In genomic region chr5:142645456-142645855, GRCh38 we compare ENCODE assay signal across 19 cellular contexts. TPM values are rescaled to one million over a fixed set of nuclear protein-coding genes. Genes with fewer than 3 reads are reported as not detected.
DNase-seq lines count a peak whose midpoint lies in the region; ATAC-seq, FAIRE-seq and TF ChIP-seq lines count a peak whose summit lies in the region.
"Had no signal": no experiment of that assay in that cellular context is flagged by ENCODE, and none has a peak within 500 bp of the region (broad histone marks: within the 10 kb centered on the region; RNA-seq: fewer than 3 reads in every experiment).

No MANE protein-coding gene starts in this region.

- dilution Hi-C loops in keratinocyte (cut with MboI; ENCODE audit: extremely low pct_ligation_motif_present, low sequenced_read_pairs): no loop called here

- H3K36me3 Mint-ChIP-seq in astrocyte (ENCODE audit: low read depth, unreplicated experiment): no peaks in the 10 kb centered on the region
- no peaks in the 10 kb centered on the region for H3K36me3 Mint-ChIP-seq in activated CD8-positive, alpha-beta T cell treated with anti-CD3 and anti-CD28 coated beads for 36 hours (ENCODE audit: low read depth)

- peaks cover 37% of the 10 kb centered on the region for H3K4me1 Mint-ChIP-seq in astrocyte (ENCODE audit: low read depth, unreplicated experiment)
- no peaks in the 10 kb centered on the region for H3K4me1 Mint-ChIP-seq in activated CD8-positive, alpha-beta T cell treated with anti-CD3 and anti-CD28 coated beads for 36 hours (ENCODE audit: low read depth)

- no peak for ATAC-seq in activated CD8-positive, alpha-beta T cell treated with anti-CD3 and anti-CD28 coated beads for 36 hours

- H3K4me3 ChIP-seq in HFF-Myc (replicated peaks; ENCODE audit: low read depth, low read length) (0 out of 2 replicates have a peak overlapping the region, but pooled peaks have one; percentile 4), astrocyte (ENCODE audit: insufficient read depth, low read depth, low read length) (no peak overlapping the region), keratinocyte (ENCODE audit: control insufficient read depth in 2 of 3, extremely low read depth in 1 of 3, insufficient read depth in 2 of 3, low read depth in 1 of 3, low read length in 3 of 3) (no peak overlapping the region), subcutaneous abdominal adipose tissue (ENCODE audit: low read depth in 1 of 5, low read length in 5 of 5) (no peak overlapping the region), hepatocyte (no peak overlapping the region)
- H3K4me3 ChIP-seq: right lobe of liver had no signal

- no peak for TF ChIP-seq CTCF in HFF-Myc (IDR thresholded peaks at IDR 0.05; ENCODE audit: low read depth, low read length, missing control alignments)
- TF ChIP-seq CTCF in astrocyte (IDR thresholded peaks at IDR 0.05; ENCODE audit: insufficient read depth, low read depth, low read length): no peak
- no peak for TF ChIP-seq CTCF in keratinocyte (optimal IDR thresholded peaks at IDR 0.05 in 1 of 3, IDR thresholded peaks at IDR 0.05 in 1 of 3, conservative IDR thresholded peaks at IDR 0.05 in 1 of 3; ENCODE audit: extremely low read depth in 1 of 3, insufficient read depth in 2 of 3, low read length in 3 of 3)
- no peak for TF ChIP-seq CTCF in hepatocyte (IDR thresholded peaks at IDR 0.05; ENCODE audit: poor library complexity)
- TF ChIP-seq CTCF in activated CD8-positive, alpha-beta T cell treated with anti-CD3 and anti-CD28 coated beads for 36 hours (IDR thresholded peaks at IDR 0.05): no peak

- DNase-seq in HFF-Myc (ENCODE audit: extremely low read depth, low read depth): no peak
- DNase-seq in astrocyte (ENCODE audit: low read depth): no peak
- no peak for DNase-seq in keratinocyte (ENCODE audit: low read depth, low spot score)
- DNase-seq in hepatocyte (ENCODE audit: low spot score): no peak
- no peak for DNase-seq in cerebellar nuclear complex (lab: John Stamatoyannopoulos, UW)
- no peak for DNase-seq in activated CD8-positive, alpha-beta T cell treated with anti-CD3 and anti-CD28 coated beads for 36 hours
- DNase-seq: activated CD4-positive, alpha-beta T cell treated with anti-CD3 and anti-CD28 coated beads for 4 hours; activated CD8-positive, alpha-beta memory T cell treated with anti-CD3 and anti-CD28 coated beads, Interleukin-2, amount 50 U/mL, for 4 hours; activated gamma-delta T cell treated with Interleukin-2 at 50 U/mL for 16 hours; Karpas-422; NCI-H1105; NCI-H2107; NCI-H524 treated with DMSO at 0.1 percent for 48 hours; right lobe of liver; stimulated activated CD4-positive, alpha-beta T cell treated with anti-CD3 and anti-CD28 coated beads, Interleukin-1b, Interleukin-23, amount 100 ng/mL, for 48 hours had no signal

- FAIRE-seq in astrocyte (lab: Jason Lieb, UNC) (peak; percentile 50), keratinocyte (lab: Jason Lieb, UNC) (no peak)
- FAIRE-seq: urothelium cell line had no signal

- no peaks in the 10 kb centered on the region for H3K27me3 ChIP-seq in astrocyte (ENCODE audit: insufficient read depth, low read length)
- no peaks in the 10 kb centered on the region for H3K27me3 ChIP-seq in keratinocyte (ENCODE audit: control insufficient read depth, extremely low read depth, insufficient read depth, low read length)
- no peaks in the 10 kb centered on the region for H3K27me3 ChIP-seq in subcutaneous abdominal adipose tissue (ENCODE audit: control insufficient read depth in 5 of 5, insufficient read depth in 4 of 5, low read length in 5 of 5)
- H3K27me3 ChIP-seq in hepatocyte: no peaks in the 10 kb centered on the region
- H3K27me3 ChIP-seq: right lobe of liver had no signal

- H3K27ac Mint-ChIP-seq in astrocyte (ENCODE audit: unreplicated experiment): peak overlapping the region; percentile 95
- no peak overlapping the region for H3K27ac Mint-ChIP-seq in activated CD8-positive, alpha-beta T cell treated with anti-CD3 and anti-CD28 coated beads for 36 hours
- H3K27ac Mint-ChIP-seq: stimulated activated naive CD8-positive, alpha-beta T cell treated with anti-CD3 and anti-CD28 coated beads, Interleukin-15, Interleukin-2, amounts not matched to agents 100 ng/mL and 50 ng/mL, for 24 hours had no signal

- no peaks in the 10 kb centered on the region for H3K9me3 Mint-ChIP-seq in astrocyte (ENCODE audit: unreplicated experiment)
- H3K9me3 Mint-ChIP-seq in activated CD8-positive, alpha-beta T cell treated with anti-CD3 and anti-CD28 coated beads for 36 hours: no peaks in the 10 kb centered on the region
- H3K9me3 Mint-ChIP-seq: stimulated activated naive CD8-positive, alpha-beta T cell treated with anti-CD3 and anti-CD28 coated beads, Interleukin-15, Interleukin-2, amounts not matched to agents 100 ng/mL and 50 ng/mL, for 24 hours had no signal

- H3K4me1 ChIP-seq in astrocyte (ENCODE audit: insufficient read depth, low read length): peaks cover 24% of the 10 kb centered on the region
- H3K4me1 ChIP-seq in keratinocyte (ENCODE audit: control insufficient read depth, extremely low read depth, insufficient read depth, low read length): peaks cover 20% of the 10 kb centered on the region
- peaks cover 0 to 30% (median 19%) of the 10 kb centered on the region in 5 donors for H3K4me1 ChIP-seq in subcutaneous abdominal adipose tissue (ENCODE audit: control insufficient read depth in 5 of 5, insufficient read depth in 5 of 5, low read length in 5 of 5)
- no peaks in the 10 kb centered on the region for H3K4me1 ChIP-seq in hepatocyte (ENCODE audit: insufficient read depth)
- H3K4me1 ChIP-seq: right lobe of liver had no signal

- peak overlapping the region; percentile 58 for H3K9ac ChIP-seq in astrocyte (ENCODE audit: low read length)
- peak overlapping the region; percentile 10 for H3K9ac ChIP-seq in keratinocyte (ENCODE audit: control insufficient read depth, extremely low read depth, insufficient read depth, low read length)
- no peak overlapping the region for H3K9ac ChIP-seq in subcutaneous abdominal adipose tissue (ENCODE audit: low read length in 5 of 5)

- H3K9me3 ChIP-seq in astrocyte (ENCODE audit: insufficient read depth, low read depth, low read length) (no peaks in the 10 kb centered on the region), keratinocyte (ENCODE audit: control insufficient read depth, low read depth, low read length) (no peaks in the 10 kb centered on the region), subcutaneous abdominal adipose tissue (ENCODE audit: control insufficient read depth in 5 of 5, low read length in 5 of 5) (no peaks in the 10 kb centered on the region), hepatocyte (ENCODE audit: low read depth) (no peaks in the 10 kb centered on the region)
- H3K9me3 ChIP-seq: right lobe of liver had no signal

- POLR2A ChIA-PET in activated CD8-positive, alpha-beta T cell treated with anti-CD3 and anti-CD28 coated beads for 36 hours (lab: Charles Lee): no interaction called here

- CTCF ChIA-PET in activated CD8-positive, alpha-beta T cell treated with anti-CD3 and anti-CD28 coated beads for 36 hours (lab: Charles Lee): interaction anchor here (0.7 to 7.0 kb wide), 7 partner anchors 9 to 492 kb away, joined by 3 to 72 read pairs (median 4); no protein-coding TSS in a partner anchor

- H4K20me1 ChIP-seq in astrocyte (ENCODE audit: insufficient read depth, low read length) (no peaks in the 10 kb centered on the region), keratinocyte (ENCODE audit: control insufficient read depth, extremely low read depth, insufficient read depth, low read length) (no peaks in the 10 kb centered on the region), hepatocyte (ENCODE audit: insufficient read depth, poor library complexity, severe bottlenecking) (no peaks in the 10 kb centered on the region)

- no peaks in the 10 kb centered on the region for H3K9me2 ChIP-seq in hepatocyte (replicated peaks; ENCODE audit: insufficient read depth)

- peak overlapping the region; percentile 88 for H3K27ac ChIP-seq in astrocyte (ENCODE audit: low read depth, low read length)
- H3K27ac ChIP-seq in keratinocyte (ENCODE audit: control insufficient read depth, insufficient read depth, low read length): peak overlapping the region; percentile 74
- peak overlapping the region; percentile 1 for H3K27ac ChIP-seq in subcutaneous abdominal adipose tissue (ENCODE audit: low read depth, low read length)
- no peak overlapping the region for H3K27ac ChIP-seq in hepatocyte
- H3K27ac ChIP-seq: right lobe of liver had no signal

- H2AFZ ChIP-seq in astrocyte (ENCODE audit: low read depth, low read length) (peak overlapping the region; percentile 71), keratinocyte (ENCODE audit: control insufficient read depth, low read length) (peak overlapping the region; percentile 60), hepatocyte (no peak overlapping the region)

- H3K36me3 ChIP-seq in astrocyte (ENCODE audit: insufficient read depth, low read length) (no peaks in the 10 kb centered on the region), keratinocyte (ENCODE audit: control insufficient read depth in 2 of 2, extremely low read depth in 1 of 2, insufficient read depth in 2 of 2, low read length in 2 of 2) (no peaks in the 10 kb centered on the region), subcutaneous abdominal adipose tissue (ENCODE audit: control insufficient read depth in 5 of 5, insufficient read depth in 5 of 5, low read length in 5 of 5) (no peaks in the 10 kb centered on the region), hepatocyte (replicated peaks; ENCODE audit: insufficient read depth, low read depth) (no peaks in the 10 kb centered on the region)
- H3K36me3 ChIP-seq: right lobe of liver had no signal

- H3K4me2 ChIP-seq in astrocyte (ENCODE audit: low read length) (peak overlapping the region; percentile 76), keratinocyte (ENCODE audit: control insufficient read depth, extremely low read depth, insufficient read depth, low read depth, low read length) (peak overlapping the region; percentile 33), hepatocyte (no peak overlapping the region)

- no peaks in the 10 kb centered on the region for H3K9me1 ChIP-seq in keratinocyte (ENCODE audit: control insufficient read depth, extremely low read depth, insufficient read depth, low read length)

- no peak overlapping the region for H3K4me3 Mint-ChIP-seq in astrocyte (ENCODE audit: unreplicated experiment)
- H3K4me3 Mint-ChIP-seq in activated CD8-positive, alpha-beta T cell treated with anti-CD3 and anti-CD28 coated beads for 36 hours: no peak overlapping the region
- H3K4me3 Mint-ChIP-seq: stimulated activated naive CD8-positive, alpha-beta T cell treated with anti-CD3 and anti-CD28 coated beads, Interleukin-15, Interleukin-2, amounts not matched to agents 100 ng/mL and 50 ng/mL, for 24 hours had no signal

- WGBS in hepatocyte (ENCODE audit: low lambda C conversion rate, missing lambda C conversion rate): 55% methylated on average over 1 of the region's 1 CpG

- intact Hi-C loops in activated CD8-positive, alpha-beta T cell treated with anti-CD3 and anti-CD28 coated beads for 36 hours (cut with micrococcal nuclease): no loop called here

- no peaks in the 10 kb centered on the region for H3K27me3 Mint-ChIP-seq in astrocyte (ENCODE audit: low read depth, unreplicated experiment)
- H3K27me3 Mint-ChIP-seq in activated CD8-positive, alpha-beta T cell treated with anti-CD3 and anti-CD28 coated beads for 36 hours: peaks cover 2% of the 10 kb centered on the region

- H3K79me2 ChIP-seq in astrocyte (ENCODE audit: insufficient read depth, low read length) (no peaks in the 10 kb centered on the region), keratinocyte (ENCODE audit: control insufficient read depth, insufficient read depth, low read length) (no peaks in the 10 kb centered on the region), hepatocyte (no peaks in the 10 kb centered on the region)

RNA-seq across cellular contexts. Expression of gene FGF1, which starts 40.4 kb away (rescaled TPM):
- total RNA-seq in astrocyte (42.2 and 70.9 TPM in 2 replicates), hepatocyte (0.08 and 0.23 TPM in 2 replicates)
- polyA plus RNA-seq in keratinocyte (1.0 to 2.4 TPM (median 1.8 TPM) in 3 replicates), hepatocyte (0.27 TPM in 1 of 2 replicates, not detected in the other)
- not detected for polyA plus RNA-seq in keratinocyte (2011; ENCODE audit: low read depth)
- 0.55 and 0.56 TPM in 2 replicates for polyA plus RNA-seq in keratinocyte (2011; cell fraction: cytosol; rRNA removed)
- polyA plus RNA-seq in keratinocyte (2011; cell fraction: nucleus; rRNA removed): 0.33 and 0.43 TPM in 2 replicates
- polyA plus RNA-seq in keratinocyte (2012; ENCODE audit: low replicate concordance): 0.10 and 2.3 TPM in 2 replicates
- polyA minus RNA-seq in keratinocyte: 0.66 to 1.8 TPM (median 0.96 TPM) in 3 replicates
- polyA minus RNA-seq in keratinocyte (2011; cell fraction: cytosol; rRNA and poly(A)+ RNA removed): not detected
- polyA minus RNA-seq in keratinocyte (2011; cell fraction: nucleus; rRNA and poly(A)+ RNA removed): 0.11 and 2.6 TPM in 2 replicates
- not detected for total RNA-seq in activated CD8-positive, alpha-beta T cell treated with anti-CD3 and anti-CD28 coated beads for 36 hours
- total RNA-seq: SK-MEL-5 had no signal

Comparison
In these comparisons a context has a peak if more than half of its experiments do, and no peak if none do; other contexts are left out.
1. H3K9ac ChIP-seq: peak in astrocyte (single experiment) and keratinocyte (single experiment); none in subcutaneous abdominal adipose tissue (0 of 5).
2. RNA of gene FGF1, which starts 40.4 kb away (total RNA-seq): 42.2 to 70.9 TPM in astrocyte; 0.08 to 0.23 TPM in hepatocyte and not detected in activated CD8-positive, alpha-beta T cell treated with anti-CD3 and anti-CD28 coated beads for 36 hours; every median in the first group is over 10 times any median in the second.